ENCODE assay signal across 18 cellular contexts in the genomic region with DNA sequence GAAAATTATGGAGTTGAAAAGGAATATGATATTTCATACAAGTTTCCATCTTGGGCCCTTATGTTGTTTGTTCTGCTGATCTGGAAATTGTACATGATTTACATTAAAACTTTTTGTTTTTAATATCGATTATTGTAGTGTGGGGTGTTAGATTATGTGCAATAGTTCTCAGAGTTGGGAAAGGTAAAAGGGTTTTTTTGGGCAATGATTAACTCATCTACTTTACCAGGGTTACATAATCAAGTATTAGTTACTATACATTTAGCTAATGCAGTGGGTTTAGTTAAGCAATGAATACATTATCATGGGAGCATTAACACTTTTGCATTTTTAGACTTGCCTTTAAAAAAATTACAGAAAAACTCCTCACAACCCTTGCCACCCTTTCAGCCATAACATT.
DNase-seq lines count a peak whose midpoint lies in the region; ATAC-seq, FAIRE-seq and TF ChIP-seq lines count a peak whose summit lies in the region.
"Had no signal": no experiment of that assay in that cellular context is flagged by ENCODE, and none has a peak within 500 bp of the region (broad histone marks: within the 10 kb centered on the region; RNA-seq: fewer than 3 reads in every experiment).

No MANE protein-coding gene starts in this region.

- WGBS in liver: 37% methylated on average over 1 of the region's 1 CpG

- TF ChIP-seq RAD21 in liver (IDR thresholded peaks at IDR 0.05): peak in 1 of 2 donors; percentile 6

- H2AFZ ChIP-seq in GM23338: no peak overlapping the region

- peaks cover 34% of the 10 kb centered on the region for H3K4me1 ChIP-seq in GM23338 (ENCODE audit: insufficient read depth)
- H3K4me1 ChIP-seq in liver (ENCODE audit: control insufficient read depth in 4 of 4, insufficient read depth in 4 of 4, low read length in 3 of 4): peaks cover 3 to 34% (median 28%) of the 10 kb centered on the region in 4 donors
- H3K4me1 ChIP-seq: BLaER1 had no signal

- DNase-seq in GM23338 (ENCODE audit: low spot score) (no peak), bronchial epithelial cell (ENCODE audit: low read depth) (peak; percentile 13), renal cortical epithelial cell (ENCODE audit: low read depth) (peak; percentile 45), nucleus accumbens (lab: John Stamatoyannopoulos, UW) (no peak), GDM1 (lab: John Stamatoyannopoulos, UW) (no peak), NCI-H345 treated with DMSO at 0.1 percent for 48 hours (lab: John Stamatoyannopoulos, UW; ENCODE audit: unreplicated experiment) (no peak)
- no peak for DNase-seq in activated naive CD4-positive, alpha-beta T cell treated with anti-CD3 and anti-CD28 coated beads for 36 hours
- DNase-seq: AML-193, DMS79 treated with DMSO at 0.1 percent for 48 hours, EL, HCEC 1CT, HFFc6 had no signal

- H3K9ac ChIP-seq in liver (ENCODE audit: low read depth in 1 of 2, low read length in 2 of 2): no peak overlapping the region
- H3K9ac ChIP-seq: BLaER1 had no signal

- peaks cover 37% of the 10 kb centered on the region for H3K4me1 Mint-ChIP-seq in GM23338
- H3K4me1 Mint-ChIP-seq in activated naive CD4-positive, alpha-beta T cell treated with anti-CD3 and anti-CD28 coated beads for 36 hours (ENCODE audit: low read depth): peaks cover 10% of the 10 kb centered on the region

- no peak overlapping the region for H3K27ac ChIP-seq in GM23338 (ENCODE audit: low read depth)
- H3K27ac ChIP-seq in liver (ENCODE audit: low read depth in 1 of 2, low read length in 2 of 2): no peak overlapping the region
- H3K27ac ChIP-seq: BLaER1 had no signal

- no peak overlapping the region for H3K4me2 ChIP-seq in GM23338
- H3K4me2 ChIP-seq: BLaER1 had no signal

- H3K4me3 ChIP-seq in GM23338 (no peak overlapping the region), bronchial epithelial cell (ENCODE audit: low read depth, low read length) (no peak overlapping the region), liver (ENCODE audit: low read depth in 1 of 3, low read length in 3 of 3) (no peak overlapping the region)
- H3K4me3 ChIP-seq: BLaER1 had no signal

- H3K9me3 ChIP-seq in liver (ENCODE audit: control insufficient read depth in 4 of 4, low read length in 3 of 4): no peaks in the 10 kb centered on the region

- peaks cover 17% of the 10 kb centered on the region for H3K79me2 ChIP-seq in GM23338 (replicated peaks; ENCODE audit: insufficient read depth)

- no peak for ATAC-seq in GM23338

- H3K9me2 ChIP-seq in GM23338 (ENCODE audit: insufficient read depth): no peaks in the 10 kb centered on the region

- H3K27me3 ChIP-seq in GM23338 (ENCODE audit: insufficient read depth) (no peaks in the 10 kb centered on the region), bronchial epithelial cell (ENCODE audit: control insufficient read depth, insufficient read depth, low read length) (no peaks in the 10 kb centered on the region), liver (ENCODE audit: control insufficient read depth in 4 of 4, insufficient read depth in 4 of 4, low read length in 3 of 4) (no peaks in the 10 kb centered on the region)
- H3K27me3 ChIP-seq: BLaER1 had no signal

- no peak overlapping the region for H3K4me3 Mint-ChIP-seq in GM23338
- H3K4me3 Mint-ChIP-seq in activated naive CD4-positive, alpha-beta T cell treated with anti-CD3 and anti-CD28 coated beads for 36 hours: no peak overlapping the region
- H3K4me3 Mint-ChIP-seq: HFFc6 had no signal

- CTCF ChIA-PET in activated naive CD4-positive, alpha-beta T cell treated with anti-CD3 and anti-CD28 coated beads for 36 hours (lab: Charles Lee): no interaction called here

- H3F3A ChIP-seq in GM23338 (replicated peaks; ENCODE audit: low read depth): no peaks in the 10 kb centered on the region

- intact Hi-C loops in activated naive CD4-positive, alpha-beta T cell treated with anti-CD3 and anti-CD28 coated beads for 36 hours (cut with micrococcal nuclease): no loop called here

- TF ChIP-seq CTCF in GM23338 (conservative IDR thresholded peaks at IDR 0.05; ENCODE audit: low read depth in 2 of 2) (no peak), bronchial epithelial cell (IDR thresholded peaks at IDR 0.05; ENCODE audit: insufficient read depth, low read length, severe bottlenecking) (no peak), liver (IDR thresholded peaks at IDR 0.05; ENCODE audit: low read depth, low read length, missing input control) (no peak)

- peak overlapping the region; percentile 58; the same call in 1 of the 2 replicates for H3K27ac Mint-ChIP-seq in GM23338
- H3K27ac Mint-ChIP-seq in activated naive CD4-positive, alpha-beta T cell treated with anti-CD3 and anti-CD28 coated beads for 36 hours: no peak overlapping the region
- H3K27ac Mint-ChIP-seq: HFFc6 had no signal

- no peaks in the 10 kb centered on the region; the same call in 1 of the 2 replicates for H4K20me1 ChIP-seq in GM23338 (replicated peaks; ENCODE audit: insufficient read depth)

- FAIRE-seq in bronchial epithelial cell (lab: Jason Lieb, UNC): no peak
- FAIRE-seq: G401.6, GM12892, GM19239, HTR-8/SVneo had no signal

- H3K36me3 Mint-ChIP-seq in GM23338 (ENCODE audit: low read depth): peaks cover 4% of the 10 kb centered on the region; the same call in 2 of the 3 replicates
- H3K36me3 Mint-ChIP-seq in activated naive CD4-positive, alpha-beta T cell treated with anti-CD3 and anti-CD28 coated beads for 36 hours (ENCODE audit: low read depth): no peaks in the 10 kb centered on the region

- peaks cover 4% of the 10 kb centered on the region for H3K9me3 Mint-ChIP-seq in GM23338
- no peaks in the 10 kb centered on the region for H3K9me3 Mint-ChIP-seq in activated naive CD4-positive, alpha-beta T cell treated with anti-CD3 and anti-CD28 coated beads for 36 hours
- H3K9me3 Mint-ChIP-seq: HFFc6 had no signal

- H3K36me3 ChIP-seq in GM23338 (ENCODE audit: insufficient read depth): no peaks in the 10 kb centered on the region
- H3K36me3 ChIP-seq in bronchial epithelial cell (ENCODE audit: control insufficient read depth, insufficient read depth, low read length): no peaks in the 10 kb centered on the region
- no peaks in the 10 kb centered on the region for H3K36me3 ChIP-seq in liver (ENCODE audit: control insufficient read depth in 4 of 4, insufficient read depth in 3 of 4, low read depth in 1 of 4, low read length in 3 of 4)

- H3K27me3 Mint-ChIP-seq in GM23338 (ENCODE audit: insufficient read depth, low read depth, poor library complexity): no peaks in the 10 kb centered on the region
- no peaks in the 10 kb centered on the region for H3K27me3 Mint-ChIP-seq in activated naive CD4-positive, alpha-beta T cell treated with anti-CD3 and anti-CD28 coated beads for 36 hours (ENCODE audit: low read depth)

TF ChIP-seq in liver, 16 proteins besides CTCF, POLR2A, EP300 and RAD21:
- peak; percentile 9 to 43 for TF ChIP-seq HNF4A (conservative IDR thresholded peaks at IDR 0.05)
- TF ChIP-seq JUND (IDR thresholded peaks at IDR 0.05): peak in 1 of 2 donors; percentile 5
- TF ChIP-seq, protein P1, sequence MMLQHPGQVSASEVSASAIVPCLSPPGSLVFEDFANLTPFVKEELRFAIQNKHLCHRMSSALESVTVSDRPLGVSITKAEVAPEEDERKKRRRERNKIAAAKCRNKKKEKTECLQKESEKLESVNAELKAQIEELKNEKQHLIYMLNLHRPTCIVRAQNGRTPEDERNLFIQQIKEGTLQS (IDR thresholded peaks at IDR 0.05): no peak
- peak in 1 of 2 donors; percentile 15 for TF ChIP-seq RXRA (IDR thresholded peaks at IDR 0.05)

Comparison
In these comparisons a context has a peak if more than half of its experiments do, and no peak if none do; other contexts are left out.
1. DNase-seq: peak in bronchial epithelial cell (single experiment) and renal cortical epithelial cell (single experiment); none in GM23338 (single experiment), nucleus accumbens (0 of 56), activated naive CD4-positive, alpha-beta T cell treated with anti-CD3 and anti-CD28 coated beads for 36 hours (single experiment), GDM1 (single experiment) and NCI-H345 treated with DMSO at 0.1 percent for 48 hours (single experiment).